ENCODE assay signal across 16 cellular contexts in the genomic region with DNA sequence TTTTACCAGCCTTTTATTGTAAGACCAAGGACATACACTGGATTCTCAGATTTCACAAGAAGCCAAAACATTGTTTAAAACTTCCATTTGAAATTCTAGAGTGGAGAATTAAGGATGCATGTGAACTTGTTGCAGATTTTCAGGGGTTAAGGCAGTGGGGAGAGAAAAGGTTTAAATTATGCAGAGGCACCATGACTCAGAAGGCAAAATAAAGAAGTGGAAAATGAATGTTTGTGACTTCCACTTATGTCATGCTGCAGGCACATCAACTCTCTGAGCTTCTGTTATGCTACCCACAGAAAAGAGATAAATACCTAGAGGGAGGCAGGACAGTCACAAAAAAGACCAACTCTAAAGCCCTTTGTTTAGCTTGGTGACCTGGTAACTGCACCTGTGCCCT.
A peak's percentile ranks its signal among the peaks of the same experiment; 100 is the strongest.
DNase-seq lines count a peak whose midpoint lies in the region; ATAC-seq and TF ChIP-seq lines count a peak whose summit lies in the region.
"Had no signal": no experiment of that assay in that cellular context is flagged by ENCODE, and none has a peak within 500 bp of the region (broad histone marks: within the 10 kb centered on the region; RNA-seq: fewer than 3 reads in every experiment).

No MANE protein-coding gene starts in this region.

- H3K27me3 Mint-ChIP-seq in osteocyte (ENCODE audit: unreplicated experiment) (no peaks in the 10 kb centered on the region), MCF 10A (ENCODE audit: insufficient read depth, unreplicated experiment) (no peaks in the 10 kb centered on the region)

- H3K36me3 Mint-ChIP-seq in osteocyte (ENCODE audit: unreplicated experiment) = peaks cover 2% of the 10 kb centered on the region
- H3K36me3 Mint-ChIP-seq in MCF 10A (ENCODE audit: insufficient read depth, unreplicated experiment) = no peaks in the 10 kb centered on the region

- no peak overlapping the region for H2AFZ ChIP-seq in OCI-LY1 (ENCODE audit: low read length)

- no peak for ATAC-seq in HG03432 (IDR thresholded peaks at IDR 0.05; ENCODE audit: unreplicated experiment)

- H3K4me3 ChIP-seq in OCI-LY1 (ENCODE audit: low read depth, low read length, poor library complexity, severe bottlenecking) = no peak overlapping the region
- H3K4me3 ChIP-seq: thyroid gland had no signal

- POLR2A ChIA-PET in MCF 10A (lab: Yijun Ruan, JAX) = no interaction called here

- H3F3A ChIP-seq in OCI-LY1 (ENCODE audit: insufficient read depth, low read length) = no peaks in the 10 kb centered on the region

- intact Hi-C loops in MCF 10A (cut with micrococcal nuclease) = no loop called here

- no peaks in the 10 kb centered on the region for H4K20me1 ChIP-seq in OCI-LY1 (ENCODE audit: insufficient read depth, low read length)

- no peak overlapping the region; the same call in 1 of the 2 replicates for H3K9ac ChIP-seq in OCI-LY1 (ENCODE audit: low read length)

- BruUV-seq in MCF 10A (replicated peaks; lab: Mats Ljungman, UMichigan) = no TSS peak

- DNase-seq in EL = peak; percentile 9
- peak; percentile 23 for DNase-seq in fibroblast of gingiva (ENCODE audit: low read depth)
- DNase-seq in osteocyte (ENCODE audit: extremely low spot score, unreplicated experiment) = no peak
- no peak for DNase-seq in NCI-H69 (lab: John Stamatoyannopoulos, UW)
- DNase-seq in MCF 10A (ENCODE audit: unreplicated experiment) = no peak
- no peak for DNase-seq in AML-193 (lab: John Stamatoyannopoulos, UW)
- DNase-seq: activated CD8-positive, alpha-beta T cell treated with anti-CD3 and anti-CD28 coated beads, Interleukin-2, amount 10 ng/mL, durations not matched to agents 7 days and 5 days; activated effector memory CD4-positive, alpha-beta T cell treated with anti-CD3 and anti-CD28 coated beads, Interleukin-2, amount 50 U/mL, for 16 hours; CD4-positive, alpha-beta T cell; effector CD4-positive, alpha-beta T cell; gastrocnemius medialis; NCI-H524 treated with DMSO at 0.1 percent for 48 hours; thyroid gland had no signal

- H3K4me1 ChIP-seq in OCI-LY1 (ENCODE audit: insufficient read depth, low read length, severe bottlenecking) = peaks cover 28% of the 10 kb centered on the region
- H3K4me1 ChIP-seq: thyroid gland had no signal

- no peaks in the 10 kb centered on the region for H3K36me3 ChIP-seq in OCI-LY1 (ENCODE audit: insufficient read depth, low read length)
- H3K36me3 ChIP-seq: gastrocnemius medialis, thyroid gland had no signal

- no peaks in the 10 kb centered on the region for H3K9me2 ChIP-seq in OCI-LY1 (ENCODE audit: low read depth, low read length)

- H3K79me2 ChIP-seq in OCI-LY1 (ENCODE audit: insufficient read depth, low read length) = no peaks in the 10 kb centered on the region

- no peaks in the 10 kb centered on the region for H3K9me3 ChIP-seq in OCI-LY1 (ENCODE audit: low read length)
- H3K9me3 ChIP-seq: gastrocnemius medialis, thyroid gland had no signal

- H3K4me1 Mint-ChIP-seq in osteocyte (ENCODE audit: unreplicated experiment) = peaks cover 33% of the 10 kb centered on the region
- H3K4me1 Mint-ChIP-seq in MCF 10A (ENCODE audit: insufficient read depth, unreplicated experiment) = peaks cover 6% of the 10 kb centered on the region

- no peaks in the 10 kb centered on the region for H3K9me3 Mint-ChIP-seq in osteocyte (ENCODE audit: unreplicated experiment)
- no peaks in the 10 kb centered on the region for H3K9me3 Mint-ChIP-seq in MCF 10A (ENCODE audit: unreplicated experiment)
- H3K9me3 Mint-ChIP-seq: CD4-positive, alpha-beta T cell had no signal

- CTCF ChIA-PET in MCF 10A (lab: Yijun Ruan, JAX) = interaction anchor here (0.6 to 5.8 kb wide), 31 partner anchors 7 to 467 kb away, joined by 3 to 75 read pairs (median 6); no protein-coding TSS in a partner anchor

- H3K27ac Mint-ChIP-seq in osteocyte (ENCODE audit: unreplicated experiment) (peak overlapping the region; percentile 79), MCF 10A (ENCODE audit: low read depth, unreplicated experiment) (no peak overlapping the region)
- H3K27ac Mint-ChIP-seq: activated CD8-positive, alpha-beta T cell treated with anti-CD3 and anti-CD28 coated beads, Interleukin-2, amount 10 ng/mL, durations not matched to agents 7 days and 5 days; CD4-positive, alpha-beta T cell; progenitor cell of endocrine pancreas had no signal

- H3K4me3 Mint-ChIP-seq in osteocyte (ENCODE audit: unreplicated experiment) (no peak overlapping the region), MCF 10A (ENCODE audit: unreplicated experiment) (no peak overlapping the region)
- H3K4me3 Mint-ChIP-seq: activated CD8-positive, alpha-beta T cell treated with anti-CD3 and anti-CD28 coated beads, Interleukin-2, amount 10 ng/mL, durations not matched to agents 7 days and 5 days; CD4-positive, alpha-beta T cell had no signal

- H3K27ac ChIP-seq in OCI-LY1 (ENCODE audit: low read depth, low read length, poor library complexity, severe bottlenecking) = no peak overlapping the region
- H3K27ac ChIP-seq: gastrocnemius medialis, thyroid gland had no signal

- no peaks in the 10 kb centered on the region for H3K27me3 ChIP-seq in OCI-LY1 (ENCODE audit: insufficient read depth, low read length)
- H3K27me3 ChIP-seq: gastrocnemius medialis, thyroid gland had no signal

- TF ChIP-seq CTCF in OCI-LY1 (IDR thresholded peaks at IDR 0.05; ENCODE audit: low read length) (no peak), osteocyte (IDR thresholded peaks at IDR 0.05) (no peak), MCF 10A (IDR thresholded peaks at IDR 0.05; ENCODE audit: unreplicated experiment) (no peak)

- peak overlapping the region; percentile 55; the same call in 1 of the 2 replicates for H3K4me2 ChIP-seq in OCI-LY1 (ENCODE audit: low read length)

Comparison
In these comparisons a context has a peak if more than half of its experiments do, and no peak if none do; other contexts are left out.
1. DNase-seq: peak in EL (single experiment) and fibroblast of gingiva (single experiment); none in osteocyte (single experiment), NCI-H69 (single experiment), MCF 10A (single experiment) and AML-193 (0 of 2).